In genomic region chr9:118987167-118987566, GRCh38 we compare ENCODE assay signal across 30 cellular contexts.
"Had no signal": no experiment of that assay in that cellular context is flagged by ENCODE, and none has a peak within 500 bp of the region (broad histone marks: within the 10 kb centered on the region; RNA-seq: fewer than 3 reads in every experiment).

No MANE protein-coding gene starts in this region.

- H3K9me3 Mint-ChIP-seq: mesothelial cell of epicardium, neural crest cell had no signal

- H3K4me3 Mint-ChIP-seq: memory B cell; mesothelial cell of epicardium; naive B cell; natural killer cell treated with Interleukin-12 subunit alpha and Interleukin-12 subunit beta and Interleukin-15 and Interleukin-18, amount 100 ng/mL, for 72 hours; neural crest cell; stimulated activated naive CD8-positive, alpha-beta T cell treated with anti-CD3 and anti-CD28 coated beads, Interleukin-15, amount 100 ng/mL, for 72 hours had no signal

- H3K9me3 ChIP-seq: esophagus muscularis mucosa, mucosa of descending colon, neutrophil, pancreas, right lobe of liver, suprapubic skin, transverse colon, upper lobe of right lung, uterus had no signal

- H3K27me3 Mint-ChIP-seq: natural killer cell treated with Interleukin-12 subunit alpha and Interleukin-12 subunit beta and Interleukin-15 and Interleukin-18, amount 100 ng/mL, for 72 hours; stimulated activated naive CD8-positive, alpha-beta T cell treated with anti-CD3 and anti-CD28 coated beads, Interleukin-15, amount 100 ng/mL, for 72 hours had no signal

- H3K4me1 Mint-ChIP-seq: memory B cell; naive B cell; stimulated activated naive CD8-positive, alpha-beta T cell treated with anti-CD3 and anti-CD28 coated beads, Interleukin-15, amount 100 ng/mL, for 72 hours had no signal

- H3K36me3 ChIP-seq: esophagus muscularis mucosa, neutrophil, pancreas, right lobe of liver, suprapubic skin, transverse colon, upper lobe of right lung, uterus had no signal

- H3K4me2 ChIP-seq: smooth muscle cell had no signal

- ATAC-seq: foreskin keratinocyte; left lobe of liver; mucosa of descending colon; natural killer cell treated with Interleukin-12 subunit alpha and Interleukin-12 subunit beta and Interleukin-15 and Interleukin-18, amount 100 ng/mL, for 72 hours; pancreas; right lobe of liver; stimulated activated naive CD8-positive, alpha-beta T cell treated with anti-CD3 and anti-CD28 coated beads, Interleukin-15, amount 100 ng/mL, for 72 hours; upper lobe of right lung had no signal

- H3K4me1 ChIP-seq: foreskin keratinocyte, pancreas, right lobe of liver, suprapubic skin, transverse colon, upper lobe of right lung, uterus had no signal

- H3K27ac ChIP-seq: coronary artery, esophagus muscularis mucosa, foreskin keratinocyte, neutrophil, pancreas, right lobe of liver, suprapubic skin, transverse colon, upper lobe of right lung, uterus had no signal

- FAIRE-seq: endothelial cell of umbilical vein, keratinocyte, pancreas had no signal

- H3K27ac Mint-ChIP-seq: memory B cell; mesothelial cell of epicardium; naive B cell; natural killer cell treated with Interleukin-12 subunit alpha and Interleukin-12 subunit beta and Interleukin-15 and Interleukin-18, amount 100 ng/mL, for 72 hours; stimulated activated naive CD8-positive, alpha-beta T cell treated with anti-CD3 and anti-CD28 coated beads, Interleukin-15, amount 100 ng/mL, for 72 hours had no signal

- DNase-seq: dermis blood vessel endothelial cell; effector memory CD4-positive, alpha-beta T cell; foreskin keratinocyte; glutamatergic neuron; mucosa of descending colon; naive B cell; pancreas; right lobe of liver; stimulated activated CD4-positive, alpha-beta T cell treated with anti-CD3 and anti-CD28 coated beads, Interleukin-12 subunit alpha, Interleukin-12 subunit beta, amount 100 ng/mL, for 4 hours; stimulated activated CD4-positive, alpha-beta T cell treated with anti-CD3 and anti-CD28 coated beads, Interleukin-1b, Interleukin-23, amount 100 ng/mL, for 48 hours; stimulated activated CD4-positive, alpha-beta T cell treated with anti-CD3 and anti-CD28 coated beads, Interleukin-4, amount 100 ng/mL, for 1 hour; stimulated activated CD8-positive, alpha-beta memory T cell treated with anti-CD3 and anti-CD28 coated beads, Interleukin-4, amount 100 ng/mL, for 48 hours; stimulated activated naive CD4-positive, alpha-beta T cell; stimulated activated naive CD8-positive, alpha-beta T cell treated with anti-CD3 and anti-CD28 coated beads, Interleukin-15, amount 100 ng/mL, for 72 hours; transverse colon; upper lobe of right lung; uterus had no signal

- H3K36me3 Mint-ChIP-seq: memory B cell, mesothelial cell of epicardium, naive B cell had no signal

- H3K27me3 ChIP-seq: esophagus muscularis mucosa, foreskin keratinocyte, neutrophil, right lobe of liver, suprapubic skin, transverse colon, upper lobe of right lung, uterus had no signal

- H3K4me3 ChIP-seq: coronary artery, esophagus muscularis mucosa, lung, mucosa of descending colon, pancreas, right lobe of liver, smooth muscle cell, suprapubic skin, transverse colon, upper lobe of right lung, uterus had no signal
